In the genomic region with DNA sequence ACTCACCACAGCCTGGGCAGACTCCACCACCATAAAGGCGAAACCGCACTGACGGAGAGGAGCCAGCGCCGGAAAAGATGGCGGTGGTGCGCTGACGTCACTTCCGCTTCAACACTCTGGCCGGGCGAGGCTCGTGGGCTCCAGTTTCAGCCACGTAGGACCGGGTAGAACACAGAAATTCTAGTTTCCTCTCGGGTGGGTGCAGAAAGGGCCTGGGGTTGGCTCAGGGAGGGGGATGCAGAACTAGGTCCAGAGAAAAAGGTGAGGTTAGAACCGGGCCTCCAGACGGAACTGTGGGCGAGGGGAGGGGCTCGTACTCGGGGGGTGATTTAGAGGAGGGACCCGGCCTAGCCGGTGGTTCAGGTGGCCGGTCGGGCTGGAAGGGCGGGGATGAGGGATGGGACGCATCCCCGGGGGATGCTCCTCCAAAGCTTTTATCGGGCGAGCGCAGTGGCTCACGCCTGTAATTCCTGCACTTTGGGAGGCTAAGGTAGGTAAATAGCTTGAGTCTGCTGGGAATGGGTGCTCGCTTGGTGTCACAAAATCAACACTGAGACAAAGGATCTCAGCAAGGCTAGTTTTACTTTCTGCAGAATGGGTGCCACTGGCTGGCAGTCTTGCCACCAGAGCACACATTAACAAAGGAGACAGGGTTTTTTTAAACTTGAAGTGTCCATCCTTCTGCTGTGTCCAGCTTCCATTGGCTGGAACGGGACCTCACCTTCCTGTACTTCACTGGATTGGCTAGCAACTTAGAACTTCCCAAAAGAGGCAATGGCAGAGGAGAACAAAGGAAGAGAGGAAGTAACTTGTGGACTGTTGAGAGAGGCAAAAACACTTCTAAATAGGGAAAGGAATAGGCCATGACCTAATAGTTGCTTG, we compare ENCODE assay signal across 8 cellular contexts. TPM values are rescaled to one million over a fixed set of nuclear protein-coding genes. Genes with fewer than 3 reads are reported as not detected.
DNase-seq lines count a peak whose midpoint lies in the region; ATAC-seq and TF ChIP-seq lines count a peak whose summit lies in the region.

TSS of gene ZNF561 (minus strand) at position 77 of the 882 bp plus-strand sequence. CDS start 1,776 bp downstream, outside the sequence.

- H3K9me2 ChIP-seq in GM23338 (ENCODE audit: insufficient read depth) = no peaks in the 10 kb centered on the region

- H3K4me3 ChIP-seq in GM23338 (peak within 1 kb of the TSS; percentile 100), MG63 (peak within 1 kb of the TSS; percentile 64), foreskin fibroblast (ENCODE audit: low read depth in 1 of 2, low read length in 2 of 2) (peak within 1 kb of the TSS; percentile 78 to 90), stomach (peak within 1 kb of the TSS; percentile 68 to 76 (median 73))

- H2AFZ ChIP-seq in GM23338 = peak within 1 kb of the TSS; percentile 83; the same call in 1 of the 2 replicates

- H3K27ac ChIP-seq in GM23338 (ENCODE audit: low read depth) = peak within 1 kb of the TSS; percentile 99
- peak within 1 kb of the TSS; percentile 90 to 94 (median 90) for H3K27ac ChIP-seq in stomach

- H3K79me2 ChIP-seq in GM23338 (replicated peaks; ENCODE audit: insufficient read depth) = peaks cover 35% of the 10 kb centered on the region

- peaks cover 10% of the 10 kb centered on the region; the same call in 2 of the 3 replicates for H3K9me3 Mint-ChIP-seq in GM23338
- no peaks in the 10 kb centered on the region for H3K9me3 Mint-ChIP-seq in neural crest cell

- peak within 1 kb of the TSS; percentile 100 for H3K4me3 Mint-ChIP-seq in GM23338
- peak within 1 kb of the TSS; percentile 100 for H3K4me3 Mint-ChIP-seq in neural crest cell

- intact Hi-C loops in stomach (cut with DNase I; ENCODE audit: low total_unique reads) = no loop called here

- H3K27me3 ChIP-seq in GM23338 (ENCODE audit: insufficient read depth) = no peaks in the 10 kb centered on the region
- no peaks in the 10 kb centered on the region for H3K27me3 ChIP-seq in MG63
- H3K27me3 ChIP-seq in stomach = no peaks in the 10 kb centered on the region

- WGBS in stomach, 5 donors = 0 to 1% (median 1%) methylated on average over 27 to 33 of the region's 33 CpGs

- peaks cover 16% of the 10 kb centered on the region for H3K27me3 Mint-ChIP-seq in GM23338 (ENCODE audit: insufficient read depth, low read depth, poor library complexity)
- peaks cover 2% of the 10 kb centered on the region for H3K27me3 Mint-ChIP-seq in neural crest cell (ENCODE audit: low read depth)

- H3K9me3 ChIP-seq in MG63 (peaks cover 10% of the 10 kb centered on the region), stomach (no peaks in the 10 kb centered on the region)

- H3K27ac Mint-ChIP-seq in GM23338 = peak within 1 kb of the TSS; percentile 100
- peak within 1 kb of the TSS; percentile 100 for H3K27ac Mint-ChIP-seq in neural crest cell (ENCODE audit: unreplicated experiment)

- H3K4me1 Mint-ChIP-seq in GM23338 (peaks cover 15% of the 10 kb centered on the region), neural crest cell (peaks cover 31% of the 10 kb centered on the region)

- TF ChIP-seq CTCF in GM23338 (conservative IDR thresholded peaks at IDR 0.05; ENCODE audit: low read depth in 2 of 2) (no peak), foreskin fibroblast (IDR thresholded peaks at IDR 0.05; ENCODE audit: low read depth, low read length) (no peak), neural crest cell (conservative IDR thresholded peaks at IDR 0.05) (no peak), stomach (IDR thresholded peaks at IDR 0.05) (peak in 1 of 7 experiments; percentile 8)

- H3K36me3 Mint-ChIP-seq in GM23338 (ENCODE audit: low read depth) (peaks cover 50% of the 10 kb centered on the region), neural crest cell (ENCODE audit: low read depth) (peaks cover 12% of the 10 kb centered on the region)

- TF ChIP-seq POLR2A in stomach (IDR thresholded peaks at IDR 0.05) = no peak

- peak; percentile 87 for DNase-seq in DMS53 (lab: John Stamatoyannopoulos, UW)
- DNase-seq in GM23338 (ENCODE audit: low spot score) = peak; percentile 94
- DNase-seq in MG63 = peak; percentile 78
- peak; percentile 38 for DNase-seq in SIG-M5 (lab: John Stamatoyannopoulos, UW)
- DNase-seq in activated gamma-delta T cell (lab: John Stamatoyannopoulos, UW) = peak; percentile 51
- peak; percentile 82 to 94 for DNase-seq in foreskin fibroblast
- DNase-seq in neural crest cell (ENCODE audit: low read depth, low spot score) = peak; percentile 73
- peak; percentile 84 for DNase-seq in stomach

- H3K4me1 ChIP-seq in GM23338 (ENCODE audit: insufficient read depth) (peaks cover 20% of the 10 kb centered on the region), stomach (peaks cover 12 to 41% (median 21%) of the 10 kb centered on the region in 4 donors)

- ATAC-seq in GM23338 = peak; percentile 86

- H4K20me1 ChIP-seq in GM23338 (replicated peaks; ENCODE audit: insufficient read depth) = no peaks in the 10 kb centered on the region; the same call in 1 of the 2 replicates

- peaks cover 30% of the 10 kb centered on the region for H3K36me3 ChIP-seq in GM23338 (ENCODE audit: insufficient read depth)
- peaks cover 24% of the 10 kb centered on the region for H3K36me3 ChIP-seq in MG63
- peaks cover 26 to 32% (median 31%) of the 10 kb centered on the region in 4 donors for H3K36me3 ChIP-seq in stomach

- peak within 1 kb of the TSS; percentile 99 for H3K4me2 ChIP-seq in GM23338

- H3F3A ChIP-seq in GM23338 (replicated peaks; ENCODE audit: low read depth) = no peaks in the 10 kb centered on the region

- no peak for TF ChIP-seq EP300 in stomach (IDR thresholded peaks at IDR 0.05)

TF ChIP-seq in GM23338, 12 proteins besides CTCF, POLR2A, EP300 and RAD21 (continues in another document):
- no peak for TF ChIP-seq ZNF331 (CRISPR knock-in tag; IDR thresholded peaks at IDR 0.05; ENCODE audit: low read depth)
- no peak for TF ChIP-seq JUNB (IDR thresholded peaks at IDR 0.05; ENCODE audit: unreplicated experiment)
- TF ChIP-seq REST (IDR thresholded peaks at IDR 0.05; ENCODE audit: unreplicated experiment) = peak; percentile 11
- TF ChIP-seq NANOG (IDR thresholded peaks at IDR 0.05; ENCODE audit: borderline replicate concordance) = no peak
- TF ChIP-seq CREB1 (CRISPR knock-in tag; IDR thresholded peaks at IDR 0.05; ENCODE audit: low read depth) = peak; percentile 95
- TF ChIP-seq EZH2phosphoT487 (IDR thresholded peaks at IDR 0.05; ENCODE audit: unreplicated experiment) = no peak

RNA-seq across cellular contexts. Expression of gene ZNF561, which starts in this region (rescaled TPM):
- 69.9 and 71.1 TPM in 2 replicates for total RNA-seq in GM23338 (2014; rRNA removed; shearing (Covaris generic))
- polyA plus RNA-seq in GM23338 (2016; fragmentation: Nextera tagmentation; extraction: Ambion mirVana) (20.5 and 22.7 TPM in 2 replicates), stomach (10 to 100 TPM; 11.6 to 24.7 (median 20.2) TPM)
- 9.2 and 26.3 TPM in 2 replicates for total RNA-seq in MG63 (2014; rRNA removed; shearing (Covaris generic); ENCODE audit: low replicate concordance)
- total RNA-seq in neural crest cell (57.7 and 63.9 TPM in 2 replicates), stomach (10 to 100 TPM in 3 of 5 donors, 1 to 10 TPM in 2; 7.0 to 47.9 (median 18.7) TPM)

Comparison
In these comparisons a context has a peak if more than half of its experiments do, and no peak if none do; other contexts are left out.
1. Peak in every context shown above with its lines: DNase-seq, ATAC-seq, H3K4me3 ChIP-seq and H3K27ac ChIP-seq.
2. DNase-seq: peak in every context shown above with its lines; median percentile 94 in GM23338; 88 in foreskin fibroblast; 87 in DMS53; 84 in stomach; 78 in MG63; 73 in neural crest cell; 51 in activated gamma-delta T cell; 38 in SIG-M5.